24 cellular contexts compared by ENCODE assay signal in the genomic region with DNA sequence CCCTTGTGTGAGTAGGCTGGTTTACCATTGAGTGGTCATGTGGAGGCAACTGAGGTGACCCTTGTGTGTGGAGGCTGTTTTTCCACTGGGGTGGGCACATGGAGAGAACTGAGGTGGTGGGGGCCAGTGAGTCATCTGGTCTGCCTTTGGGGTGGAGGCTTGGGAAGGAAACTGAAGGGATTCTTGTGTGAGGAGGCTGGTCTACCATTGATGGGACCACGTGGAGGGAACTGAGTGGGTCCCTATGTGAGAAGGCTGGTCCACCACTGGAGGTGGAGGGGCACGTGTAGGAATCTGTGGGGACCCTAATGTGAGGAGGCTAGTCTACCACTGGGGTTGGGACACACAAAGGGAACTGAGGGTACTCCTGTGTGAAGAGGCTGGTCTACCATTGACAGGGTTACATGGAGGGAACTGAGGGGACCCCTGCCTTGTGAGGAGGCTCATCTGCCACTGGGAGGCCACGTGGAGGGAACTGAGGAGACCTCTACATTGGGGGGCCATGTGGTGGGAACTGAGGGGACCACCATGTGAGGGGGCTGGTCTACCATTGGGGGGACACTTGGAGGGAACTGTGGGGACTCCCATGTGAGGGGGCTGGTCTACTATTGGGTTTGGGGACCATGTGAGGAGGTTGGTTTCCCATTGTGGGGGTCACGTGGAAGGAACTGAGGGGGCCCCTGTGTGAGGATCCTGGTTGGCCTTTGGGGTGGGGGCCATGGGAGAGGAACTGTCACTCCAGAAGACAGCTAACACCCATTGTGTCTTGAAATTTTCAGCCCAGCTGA.
A peak's percentile ranks its signal among the peaks of the same experiment; 100 is the strongest.
DNase-seq lines count a peak whose midpoint lies in the region; ATAC-seq, FAIRE-seq and TF ChIP-seq lines count a peak whose summit lies in the region.
"Had no signal": no experiment of that assay in that cellular context is flagged by ENCODE, and none has a peak within 500 bp of the region (broad histone marks: within the 10 kb centered on the region; RNA-seq: fewer than 3 reads in every experiment).

No MANE protein-coding gene starts in this region.

- H3K27me3 ChIP-seq in HepG2 (ENCODE audit: control insufficient read depth in 1 of 2, insufficient read depth in 2 of 2, low read length in 2 of 2) (no peaks in the 10 kb centered on the region), osteoblast (ENCODE audit: insufficient read depth, low read length) (no peaks in the 10 kb centered on the region)
- H3K27me3 ChIP-seq: BLaER1, ovary had no signal

- H3K27ac ChIP-seq in HepG2 (ENCODE audit: extremely low read length, insufficient read depth, low read length) (no peak overlapping the region), osteoblast (ENCODE audit: low read depth, low read length) (no peak overlapping the region)
- H3K27ac ChIP-seq: A549, BLaER1, lower lobe of right lung, ovary had no signal

- H3K36me3 Mint-ChIP-seq in type B pancreatic cell: no peaks in the 10 kb centered on the region
- H3K36me3 Mint-ChIP-seq in T-helper 2 cell treated with Interferon-gamma antibody and Interleukin-4, amounts not matched to agents 5 μg/mL and 100 μg/mL, for 36 hours (ENCODE audit: low read depth): no peaks in the 10 kb centered on the region

- peak; percentile 8 for DNase-seq in activated T-cell treated with anti-CD3 and anti-CD28 coated beads, Interleukin-2, amount 50 U/mL, for 1 hour
- no peak for DNase-seq in activated T-cell treated with anti-CD3 and anti-CD28 coated beads for 4 hours
- DNase-seq in activated CD8-positive, alpha-beta memory T cell treated with anti-CD3 and anti-CD28 coated beads for 24 hours: peak; percentile 41
- DNase-seq in HepG2 (ENCODE audit: low spot score): no peak
- DNase-seq in type B pancreatic cell (ENCODE audit: extremely low spot score, unreplicated experiment): peak; percentile 50
- no peak for DNase-seq in T-helper 2 cell treated with Interferon-gamma antibody and Interleukin-4, amounts not matched to agents 5 μg/mL and 100 μg/mL, for 36 hours (ENCODE audit: low spot score)
- no peak for DNase-seq in osteoblast (ENCODE audit: insufficient read length, low spot score, missing footprints)
- DNase-seq: activated gamma-delta T cell treated with Interleukin-2 at 50 U/mL for 16 hours; Calu3; GDM1; HCEC 1CT; immature natural killer cell; lower lobe of right lung; NCI-H2107; NCI-H510A; stimulated activated CD4-positive, alpha-beta T cell treated with anti-CD3 and anti-CD28 coated beads, Interleukin-1b, Interleukin-23, amount 100 ng/mL, for 48 hours; stimulated activated naive CD8-positive, alpha-beta T cell treated with anti-CD3 and anti-CD28 coated beads, Interleukin-15, Interleukin-2, amounts not matched to agents 100 U/mL and 50 U/mL, for 24 hours; trophoblast cell had no signal

- H3K4me1 Mint-ChIP-seq in type B pancreatic cell (ENCODE audit: unreplicated experiment): no peaks in the 10 kb centered on the region
- H3K4me1 Mint-ChIP-seq in T-helper 2 cell treated with Interferon-gamma antibody and Interleukin-4, amounts not matched to agents 5 μg/mL and 100 μg/mL, for 36 hours (ENCODE audit: low read depth): no peaks in the 10 kb centered on the region
- H3K4me1 Mint-ChIP-seq: immature natural killer cell had no signal

- H3K4me3 ChIP-seq in HepG2 (replicated peaks in 1 of 3; ENCODE audit: insufficient read depth in 1 of 3, low read depth in 2 of 3, low read length in 3 of 3) (no peak overlapping the region), osteoblast (ENCODE audit: insufficient read depth, low read length) (no peak overlapping the region)
- H3K4me3 ChIP-seq: A549, BLaER1, lower lobe of right lung, ovary had no signal

- peaks cover 24% of the 10 kb centered on the region for H3K9me3 Mint-ChIP-seq in type B pancreatic cell
- H3K9me3 Mint-ChIP-seq in T-helper 2 cell treated with Interferon-gamma antibody and Interleukin-4, amounts not matched to agents 5 μg/mL and 100 μg/mL, for 36 hours: peaks cover 26% of the 10 kb centered on the region

- in situ Hi-C loops in HepG2 (cut with HindIII; ENCODE audit: extremely low pct_ligation_motif_present, low pct_unique_long_range_greater_than_20kb): no loop called here

- TF ChIP-seq CTCF in HepG2 (CRISPR knock-in tag; IDR thresholded peaks at IDR 0.05) (no peak), type B pancreatic cell (conservative IDR thresholded peaks at IDR 0.05) (no peak), osteoblast (IDR thresholded peaks at IDR 0.05; ENCODE audit: extremely low read depth, low read depth, low read length) (no peak)

- peaks cover 16% of the 10 kb centered on the region for H3K4me1 ChIP-seq in HepG2 (ENCODE audit: insufficient read depth, low read length)
- H3K4me1 ChIP-seq in osteoblast (ENCODE audit: insufficient read depth, low read length): no peaks in the 10 kb centered on the region
- H3K4me1 ChIP-seq: A549, BLaER1, lower lobe of right lung had no signal

- FAIRE-seq in HepG2 (lab: Jason Lieb, UNC): no peak
- FAIRE-seq: A549, astrocyte had no signal

- H3K27ac Mint-ChIP-seq in type B pancreatic cell: no peak overlapping the region
- no peak overlapping the region for H3K27ac Mint-ChIP-seq in T-helper 2 cell treated with Interferon-gamma antibody and Interleukin-4, amounts not matched to agents 5 μg/mL and 100 μg/mL, for 36 hours
- H3K27ac Mint-ChIP-seq: activated CD8-positive, alpha-beta T cell treated with anti-CD3 and anti-CD28 coated beads, Interleukin-2, amount 10 ng/mL, durations not matched to agents 7 days and 5 days; immature natural killer cell had no signal

- H2AFZ ChIP-seq in HepG2 (ENCODE audit: low read length): no peak overlapping the region
- no peak overlapping the region for H2AFZ ChIP-seq in osteoblast (ENCODE audit: low read length)

- H3K79me2 ChIP-seq in HepG2 (ENCODE audit: insufficient read depth, low read length): no peaks in the 10 kb centered on the region
- H3K79me2 ChIP-seq in osteoblast (ENCODE audit: insufficient read depth, low read length): no peaks in the 10 kb centered on the region

- H3K4me3 Mint-ChIP-seq in type B pancreatic cell: no peak overlapping the region
- no peak overlapping the region for H3K4me3 Mint-ChIP-seq in T-helper 2 cell treated with Interferon-gamma antibody and Interleukin-4, amounts not matched to agents 5 μg/mL and 100 μg/mL, for 36 hours
- H3K4me3 Mint-ChIP-seq: activated CD8-positive, alpha-beta T cell treated with anti-CD3 and anti-CD28 coated beads, Interleukin-2, amount 10 ng/mL, durations not matched to agents 7 days and 5 days; immature natural killer cell had no signal

- H3K9me3 ChIP-seq in HepG2 (ENCODE audit: low read length): no peaks in the 10 kb centered on the region
- H3K9me3 ChIP-seq in osteoblast (ENCODE audit: low read depth, low read length): no peaks in the 10 kb centered on the region
- H3K9me3 ChIP-seq: lower lobe of right lung, ovary had no signal

- H4K20me1 ChIP-seq in HepG2 (ENCODE audit: insufficient read depth, low read length) (no peaks in the 10 kb centered on the region), osteoblast (ENCODE audit: insufficient read depth, low read length) (no peaks in the 10 kb centered on the region)
- H4K20me1 ChIP-seq: BLaER1 had no signal

- no peaks in the 10 kb centered on the region for H3K36me3 ChIP-seq in HepG2 (replicated peaks in 1 of 2; ENCODE audit: control insufficient read depth in 1 of 2, insufficient read depth in 2 of 2, low read length in 2 of 2)
- no peaks in the 10 kb centered on the region for H3K36me3 ChIP-seq in osteoblast (ENCODE audit: insufficient read depth, low read length)
- H3K36me3 ChIP-seq: BLaER1, lower lobe of right lung, ovary had no signal

- H3K27me3 Mint-ChIP-seq in type B pancreatic cell: peaks cover 22% of the 10 kb centered on the region
- no peaks in the 10 kb centered on the region for H3K27me3 Mint-ChIP-seq in T-helper 2 cell treated with Interferon-gamma antibody and Interleukin-4, amounts not matched to agents 5 μg/mL and 100 μg/mL, for 36 hours (ENCODE audit: low read depth)

- intact Hi-C loops in HepG2 (cut with micrococcal nuclease; ENCODE audit: unreplicated experiment): no loop called here

- H3K9ac ChIP-seq in HepG2 (ENCODE audit: insufficient read depth, low read depth, low read length): no peak overlapping the region
- H3K9ac ChIP-seq: BLaER1 had no signal

- 0% methylated on average over 4 of the region's 4 CpGs for WGBS in HepG2 (ENCODE audit: low lambda C conversion rate)

- POLR2A ChIA-PET in HepG2 (lab: Yijun Ruan, JAX): no interaction called here

- H3K4me2 ChIP-seq in HepG2 (ENCODE audit: low read depth, low read length) (no peak overlapping the region), osteoblast (ENCODE audit: insufficient read depth, low read length) (no peak overlapping the region)
- H3K4me2 ChIP-seq: A549, BLaER1 had no signal

- no peak for TF ChIP-seq RAD21 in HepG2 (CRISPR knock-in tag; IDR thresholded peaks at IDR 0.05)

- TF ChIP-seq EP300 in HepG2 (IDR thresholded peaks at IDR 0.05; ENCODE audit: low read depth in 2 of 2, low read length in 2 of 2): no peak
- no peak for TF ChIP-seq EP300 in HepG2 (CRISPR knock-in tag; IDR thresholded peaks at IDR 0.05; ENCODE audit: borderline replicate concordance)

- no peak for TF ChIP-seq POLR2A in HepG2 (IDR thresholded peaks at IDR 0.05; ENCODE audit: insufficient read depth in 1 of 2, low read depth in 2 of 2, low read length in 2 of 2)

- no TSS peak for BruUV-seq in HepG2 (replicated peaks; lab: Mats Ljungman, UMichigan)

- ATAC-seq in HepG2 (no peak), GM18517 (IDR thresholded peaks at IDR 0.05; ENCODE audit: unreplicated experiment) (no peak)
- ATAC-seq: A549; activated CD8-positive, alpha-beta T cell treated with anti-CD3 and anti-CD28 coated beads, Interleukin-2, amount 10 ng/mL, durations not matched to agents 7 days and 5 days; lower lobe of right lung; stimulated activated naive CD8-positive, alpha-beta T cell treated with anti-CD3 and anti-CD28 coated beads, Interleukin-15, Interleukin-2, amounts not matched to agents 100 U/mL and 50 U/mL, for 24 hours had no signal

- CTCF ChIA-PET in HepG2 (lab: Yijun Ruan, JAX; ENCODE audit: low intra/inter-chr PET ratio, low total read pairs): no interaction called here

TF ChIP-seq in HepG2, 621 proteins besides CTCF, POLR2A, EP300 and RAD21 (continues in another document):
- TF ChIP-seq, protein P1, sequence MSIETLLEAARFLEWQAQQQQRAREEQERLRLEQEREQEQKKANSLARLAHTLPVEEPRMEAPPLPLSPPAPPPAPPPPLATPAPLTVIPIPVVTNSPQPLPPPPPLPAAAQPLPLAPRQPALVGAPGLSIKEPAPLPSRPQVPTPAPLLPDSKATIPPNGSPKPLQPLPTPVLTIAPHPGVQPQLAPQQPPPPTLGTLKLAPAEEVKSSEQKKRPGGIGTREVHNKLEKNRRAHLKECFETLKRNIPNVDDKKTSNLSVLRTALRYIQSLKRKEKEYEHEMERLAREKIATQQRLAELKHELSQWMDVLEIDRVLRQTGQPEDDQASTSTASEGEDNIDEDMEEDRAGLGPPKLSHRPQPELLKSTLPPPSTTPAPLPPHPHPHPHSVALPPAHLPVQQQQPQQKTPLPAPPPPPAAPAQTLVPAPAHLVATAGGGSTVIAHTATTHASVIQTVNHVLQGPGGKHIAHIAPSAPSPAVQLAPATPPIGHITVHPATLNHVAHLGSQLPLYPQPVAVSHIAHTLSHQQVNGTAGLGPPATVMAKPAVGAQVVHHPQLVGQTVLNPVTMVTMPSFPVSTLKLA (IDR thresholded peaks at IDR 0.05): peak; percentile 58; the same call in 1 of the 2 replicates

Comparison
In these comparisons a context has a peak if more than half of its experiments do, and no peak if none do; other contexts are left out.
1. DNase-seq: peak in activated T-cell treated with anti-CD3 and anti-CD28 coated beads, Interleukin-2, amount 50 U/mL, for 1 hour (single experiment), activated CD8-positive, alpha-beta memory T cell treated with anti-CD3 and anti-CD28 coated beads for 24 hours (single experiment) and type B pancreatic cell (single experiment); none in activated T-cell treated with anti-CD3 and anti-CD28 coated beads for 4 hours (single experiment), HepG2 (single experiment), T-helper 2 cell treated with Interferon-gamma antibody and Interleukin-4, amounts not matched to agents 5 μg/mL and 100 μg/mL, for 36 hours (single experiment) and osteoblast (single experiment).